Comparison of ENCODE assay signal across 26 cellular contexts in the genomic region with DNA sequence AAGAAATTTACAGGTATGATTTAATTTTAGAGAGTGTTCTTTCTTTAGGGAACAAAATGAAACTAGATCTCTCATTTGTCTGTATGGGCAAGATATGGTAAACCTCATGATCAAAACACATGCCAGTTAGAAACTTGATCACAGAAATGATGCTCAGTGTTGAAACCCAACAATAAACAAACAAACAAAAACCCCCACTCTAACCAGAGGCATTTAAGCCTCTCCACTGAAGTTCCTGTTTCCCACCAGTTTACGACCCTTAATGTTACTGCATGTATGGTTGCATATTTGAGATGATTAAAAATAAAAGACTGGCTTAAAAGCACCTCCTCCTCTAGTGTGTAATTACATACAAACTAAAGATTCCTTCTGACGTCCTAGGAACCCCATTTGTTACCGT.
A peak's percentile ranks its signal among the peaks of the same experiment; 100 is the strongest.
DNase-seq lines count a peak whose midpoint lies in the region; ATAC-seq, FAIRE-seq and TF ChIP-seq lines count a peak whose summit lies in the region.
"Had no signal": no experiment of that assay in that cellular context is flagged by ENCODE, and none has a peak within 500 bp of the region (broad histone marks: within the 10 kb centered on the region; RNA-seq: fewer than 3 reads in every experiment).

No MANE protein-coding gene starts in this region.

- H3K27me3 ChIP-seq in fibroblast of lung (ENCODE audit: control insufficient read depth, insufficient read depth, low read length), result no peaks in the 10 kb centered on the region
- no peaks in the 10 kb centered on the region for H3K27me3 ChIP-seq in H7 (ENCODE audit: control insufficient read depth, insufficient read depth, low read length)
- H3K27me3 ChIP-seq: BE2C had no signal

- DNase-seq in NCI-H748 (lab: John Stamatoyannopoulos, UW; ENCODE audit: unreplicated experiment), result peak; percentile 16
- no peak for DNase-seq in NCI-H748 treated with DMSO at 0.1 percent for 48 hours (lab: John Stamatoyannopoulos, UW)
- DNase-seq in NCI-H69 (lab: John Stamatoyannopoulos, UW), result peak; percentile 19
- no peak for DNase-seq in fibroblast of lung (ENCODE audit: low read depth in 2 of 2)
- no peak for DNase-seq in H7
- DNase-seq in inferior parietal cortex (ENCODE audit: extremely low spot score), result no peak
- DNase-seq in GM12891 (ENCODE audit: insufficient read length, low spot score), result no peak
- DNase-seq in left lobe of liver (ENCODE audit: low spot score), result no peak
- DNase-seq: activated CD4-positive, alpha-beta T cell treated with anti-CD3 and anti-CD28 coated beads for 48 hours; activated naive CD4-positive, alpha-beta T cell; activated T-cell treated with anti-CD3 and anti-CD28 coated beads, Interleukin-2, amount 50 U/mL, for 48 hours; amygdala; BE2C; cortex of kidney; DMS153; GDM1; Karpas-422; kidney glomerular epithelial cell; NCI-H187; nucleus accumbens; trophoblast cell had no signal

- no peak overlapping the region for H3K9ac ChIP-seq in fibroblast of lung (ENCODE audit: insufficient read depth, low read length)

- peaks cover 9% of the 10 kb centered on the region for H3K4me1 ChIP-seq in fibroblast of lung (ENCODE audit: control insufficient read depth, extremely low read depth, insufficient read depth, low read length)

- no peak for TF ChIP-seq POLR2A in GM12891 (IDR thresholded peaks at IDR 0.05; ENCODE audit: low read depth, low read length)

- H3K27ac ChIP-seq in fibroblast of lung (ENCODE audit: insufficient read depth, low read length), result no peak overlapping the region
- H3K27ac ChIP-seq: skin epidermis, VCaP had no signal

- no peak for FAIRE-seq in GM12891 (lab: Jason Lieb, UNC)
- FAIRE-seq: A204.1 had no signal

- no peak for TF ChIP-seq CTCF in fibroblast of lung (conservative IDR thresholded peaks at IDR 0.05 in 1 of 2, IDR thresholded peaks at IDR 0.05 in 1 of 2; ENCODE audit: low read depth in 1 of 2, low read length in 2 of 2)

- peak overlapping the region; percentile 15 for H2AFZ ChIP-seq in fibroblast of lung (ENCODE audit: low read length)

- no peaks in the 10 kb centered on the region for H3K36me3 ChIP-seq in fibroblast of lung (ENCODE audit: control insufficient read depth, insufficient read depth, low read length)
- no peaks in the 10 kb centered on the region for H3K36me3 ChIP-seq in H7 (replicated peaks; ENCODE audit: control insufficient read depth, insufficient read depth, low read length)
- H3K36me3 ChIP-seq: BE2C had no signal

- H3K79me2 ChIP-seq in fibroblast of lung (ENCODE audit: control insufficient read depth, insufficient read depth, low read length), result no peaks in the 10 kb centered on the region

- H3K4me3 ChIP-seq in fibroblast of lung (replicated peaks in 1 of 4; ENCODE audit: control extremely low read depth in 1 of 4, insufficient read depth in 1 of 4, low read depth in 3 of 4, low read length in 4 of 4), result no peak overlapping the region
- H3K4me3 ChIP-seq in H7 (ENCODE audit: insufficient read depth, low read depth, low read length), result no peak overlapping the region
- H3K4me3 ChIP-seq: lung, skin epidermis had no signal

- peak overlapping the region; percentile 3 for H3K4me2 ChIP-seq in fibroblast of lung (ENCODE audit: extremely low read depth, insufficient read depth, low read length)

- no peaks in the 10 kb centered on the region for H3K9me3 ChIP-seq in fibroblast of lung (ENCODE audit: control insufficient read depth, insufficient read depth, low read depth, low read length)
- H3K9me3 ChIP-seq: BE2C had no signal

- H4K20me1 ChIP-seq in fibroblast of lung (ENCODE audit: control insufficient read depth, extremely low read depth, insufficient read depth, low read length), result no peaks in the 10 kb centered on the region

- ATAC-seq in left lobe of liver, result no peak
- ATAC-seq: esophagus mucosa had no signal

TF ChIP-seq in GM12891, 5 proteins besides CTCF, POLR2A, EP300 and RAD21:
- TF ChIP-seq POU2F2 (IDR thresholded peaks at IDR 0.05; ENCODE audit: low read depth, low read length) (no peak), PAX5 (IDR thresholded peaks at IDR 0.05; ENCODE audit: insufficient read depth, low read length, severe bottlenecking) (no peak), TAF1 (IDR thresholded peaks at IDR 0.05; ENCODE audit: low read depth, low read length) (no peak), SPI1 (IDR thresholded peaks at IDR 0.05; ENCODE audit: low read depth, low read length) (no peak), POLR2AphosphoS5 (IDR thresholded peaks at IDR 0.05; ENCODE audit: low read depth, low read length) (no peak)

Comparison
In these comparisons a context has a peak if more than half of its experiments do, and no peak if none do; other contexts are left out.
1. DNase-seq: peak in NCI-H748 (single experiment) and NCI-H69 (single experiment); none in NCI-H748 treated with DMSO at 0.1 percent for 48 hours (single experiment), fibroblast of lung (0 of 2), H7 (single experiment), inferior parietal cortex (single experiment), GM12891 (single experiment) and left lobe of liver (single experiment).